In genomic region chr14:25394356-25394755, GRCh38 we compare ENCODE assay signal across 18 cellular contexts.
A peak's percentile ranks its signal among the peaks of the same experiment; 100 is the strongest.
DNase-seq lines count a peak whose midpoint lies in the region; ATAC-seq and TF ChIP-seq lines count a peak whose summit lies in the region.
"Had no signal": no experiment of that assay in that cellular context is flagged by ENCODE, and none has a peak within 500 bp of the region (broad histone marks: within the 10 kb centered on the region; RNA-seq: fewer than 3 reads in every experiment).

No MANE protein-coding gene starts in this region.

- no peak overlapping the region for H2BK15ac ChIP-seq in mesenchymal stem cell (ENCODE audit: low read depth, poor library complexity, severe bottlenecking)

- no peak overlapping the region for H2AK5ac ChIP-seq in mesenchymal stem cell (ENCODE audit: low read length, severe bottlenecking)

- H3K4me2 ChIP-seq in BLaER1 (peak overlapping the region; percentile 12; the same call in 1 of the 2 replicates), mesenchymal stem cell (ENCODE audit: low read length, poor library complexity, severe bottlenecking) (no peak overlapping the region)
- H3K4me2 ChIP-seq: A549, PC-9 had no signal

- H2BK12ac ChIP-seq in mesenchymal stem cell (ENCODE audit: low read length in 2 of 2), result no peak overlapping the region

- H3K4me3 ChIP-seq in BLaER1 (no peak overlapping the region), mesenchymal stem cell (ENCODE audit: insufficient read depth in 1 of 2, low read depth in 1 of 2, low read length in 2 of 2) (peak overlapping the region in 1 of 2 experiments; percentile 42), ovary (no peak overlapping the region)
- H3K4me3 ChIP-seq: A549, K562, PC-9 had no signal

- H3K27ac ChIP-seq in BLaER1, result no peak overlapping the region
- no peak overlapping the region for H3K27ac ChIP-seq in mesenchymal stem cell (ENCODE audit: low read length, poor library complexity, severe bottlenecking)
- H3K27ac ChIP-seq in ovary, result no peak overlapping the region
- H3K27ac ChIP-seq: A549, PC-9 had no signal

- TF ChIP-seq CTCF in ovary (IDR thresholded peaks at IDR 0.05), result no peak

- H2BK5ac ChIP-seq in mesenchymal stem cell (ENCODE audit: low read depth, low read length, poor library complexity, severe bottlenecking), result no peak overlapping the region

- H2AFZ ChIP-seq in mesenchymal stem cell (ENCODE audit: low read depth, low read length), result no peak overlapping the region
- H2AFZ ChIP-seq: PC-9 had no signal

- no peak for TF ChIP-seq EP300 in ovary (IDR thresholded peaks at IDR 0.05)

- no peaks in the 10 kb centered on the region for H3K27me3 ChIP-seq in BLaER1
- no peaks in the 10 kb centered on the region for H3K27me3 ChIP-seq in mesenchymal stem cell (ENCODE audit: control insufficient read depth in 1 of 2, insufficient read depth in 1 of 2, low read length in 2 of 2)
- no peaks in the 10 kb centered on the region for H3K27me3 ChIP-seq in ovary

- H2BK120ac ChIP-seq in mesenchymal stem cell (ENCODE audit: low read depth, low read length), result no peak overlapping the region

- H3K9ac ChIP-seq in BLaER1 (no peak overlapping the region), mesenchymal stem cell (ENCODE audit: low read length) (peak overlapping the region; percentile 72)

- no peak for ATAC-seq in HG02973 (IDR thresholded peaks at IDR 0.05; ENCODE audit: unreplicated experiment)
- ATAC-seq: A549, K562 had no signal

- H3K4ac ChIP-seq in mesenchymal stem cell (ENCODE audit: low read depth in 1 of 2, low read length in 2 of 2), result no peak overlapping the region

- H3K4me1 ChIP-seq in BLaER1, result peaks cover 38% of the 10 kb centered on the region
- no peaks in the 10 kb centered on the region for H3K4me1 ChIP-seq in mesenchymal stem cell (ENCODE audit: control insufficient read depth, insufficient read depth, low read depth, low read length)
- no peaks in the 10 kb centered on the region for H3K4me1 ChIP-seq in ovary (ENCODE audit: insufficient read depth)
- H3K4me1 ChIP-seq: A549 had no signal

- H3K9me3 ChIP-seq in BLaER1, result no peaks in the 10 kb centered on the region
- no peaks in the 10 kb centered on the region for H3K9me3 ChIP-seq in mesenchymal stem cell (ENCODE audit: control insufficient read depth, low read length)
- no peaks in the 10 kb centered on the region for H3K9me3 ChIP-seq in ovary
- H3K9me3 ChIP-seq: A549 had no signal

- intact Hi-C loops in ovary (cut with DNase I), result no loop called here

- no peaks in the 10 kb centered on the region for H3K79me1 ChIP-seq in mesenchymal stem cell (replicated peaks; ENCODE audit: low read length, poor library complexity, severe bottlenecking)

- H4K8ac ChIP-seq in mesenchymal stem cell (ENCODE audit: low read length), result no peak overlapping the region

- no peak overlapping the region for H4K91ac ChIP-seq in mesenchymal stem cell (ENCODE audit: low read length)

- H4K20me1 ChIP-seq in BLaER1, result no peaks in the 10 kb centered on the region

- H3K14ac ChIP-seq in mesenchymal stem cell (ENCODE audit: low read length in 2 of 2), result no peak overlapping the region

- H3K18ac ChIP-seq in mesenchymal stem cell (ENCODE audit: low read depth in 1 of 2, low read length in 2 of 2), result no peak overlapping the region

- DNase-seq in NCI-H345 (lab: John Stamatoyannopoulos, UW) (peak; percentile 11), NCI-H345 treated with DMSO at 0.1 percent for 48 hours (lab: John Stamatoyannopoulos, UW; ENCODE audit: unreplicated experiment) (no peak), RPMI7951 (ENCODE audit: low read depth) (peak; percentile 7), mesenchymal stem cell (no peak), ovary (no peak), COLO668 (lab: John Stamatoyannopoulos, UW; ENCODE audit: unreplicated experiment) (no peak)
- DNase-seq: Calu3, DMS53, HCEC 1CT, NCI-H1436, NCI-H2081 treated with DMSO at 0.1 percent for 48 hours, NCI-H226, NCI-H774, PC-9 had no signal

- no peak overlapping the region for H3K23ac ChIP-seq in mesenchymal stem cell (ENCODE audit: low read length in 2 of 2)

- TF ChIP-seq POLR2A in ovary (IDR thresholded peaks at IDR 0.05), result no peak

- H3K36me3 ChIP-seq in BLaER1 (no peaks in the 10 kb centered on the region), mesenchymal stem cell (ENCODE audit: control insufficient read depth in 1 of 2, insufficient read depth in 2 of 2, low read depth in 1 of 2, low read length in 2 of 2) (no peaks in the 10 kb centered on the region), ovary (no peaks in the 10 kb centered on the region)

Comparison
In these comparisons a context has a peak if more than half of its experiments do, and no peak if none do; other contexts are left out.
1. DNase-seq: peak in NCI-H345 (single experiment) and RPMI7951 (single experiment); none in NCI-H345 treated with DMSO at 0.1 percent for 48 hours (single experiment), mesenchymal stem cell (single experiment), ovary (0 of 5) and COLO668 (single experiment).